Comparison of ENCODE assay signal across 37 cellular contexts in genomic region chr10:8374334-8374733, GRCh38.
A peak's percentile ranks its signal among the peaks of the same experiment; 100 is the strongest.
DNase-seq lines count a peak whose midpoint lies in the region; ATAC-seq, FAIRE-seq and TF ChIP-seq lines count a peak whose summit lies in the region.
"Had no signal": no experiment of that assay in that cellular context is flagged by ENCODE, and none has a peak within 500 bp of the region (broad histone marks: within the 10 kb centered on the region; RNA-seq: fewer than 3 reads in every experiment).

No MANE protein-coding gene starts in this region.

- no peak overlapping the region for H2BK12ac ChIP-seq in trophoblast cell (ENCODE audit: low read length)

- no peak overlapping the region for H2BK120ac ChIP-seq in trophoblast cell (ENCODE audit: insufficient read depth, low read length, poor library complexity)

- H2BK5ac ChIP-seq in trophoblast cell (ENCODE audit: low read depth, low read length, poor library complexity), result no peak overlapping the region

- ATAC-seq in esophagus mucosa, result peak; percentile 22
- peak; percentile 82 for ATAC-seq in foreskin keratinocyte
- ATAC-seq in pancreas, result no peak
- no peak for ATAC-seq in SK-N-SH treated with all-trans-retinoic acid at 6 μM for 48 hours
- no peak for ATAC-seq in activated naive CD4-positive, alpha-beta T cell treated with anti-CD3 and anti-CD28 coated beads, Interleukin-2, amount 50 U/mL, for 72 hours
- ATAC-seq: A549; CD8-positive, alpha-beta T cell had no signal

- no peak overlapping the region for H3K14ac ChIP-seq in trophoblast cell (ENCODE audit: low read length)

- dilution Hi-C loops in keratinocyte (cut with MboI; ENCODE audit: extremely low pct_ligation_motif_present, low sequenced_read_pairs), result no loop called here

- H3K18ac ChIP-seq in trophoblast cell (ENCODE audit: low read length), result no peak overlapping the region

- H3K27ac ChIP-seq in foreskin keratinocyte (no peak overlapping the region), keratinocyte (ENCODE audit: control insufficient read depth, insufficient read depth, low read length) (no peak overlapping the region), trophoblast cell (ENCODE audit: low read depth, low read length) (no peak overlapping the region), pancreas (no peak overlapping the region)
- H3K27ac ChIP-seq: 22Rv1; A549; BLaER1; BLaER1 treated with 17β-estradiol and CSF1 and Interleukin-3, amounts not matched to agents 10 nM and 100 nM; C4-2B had no signal

- no peaks in the 10 kb centered on the region for H4K20me1 ChIP-seq in keratinocyte (ENCODE audit: control insufficient read depth, extremely low read depth, insufficient read depth, low read length)
- H4K20me1 ChIP-seq: BLaER1; BLaER1 treated with 17β-estradiol and CSF1 and Interleukin-3, amounts not matched to agents 10 nM and 100 nM had no signal

- in situ Hi-C loops in GM13977 (cut with MboI; ENCODE audit: low pct_unique_long_range_greater_than_20kb, low sequenced_read_pairs, unreplicated experiment), result no loop called here

- H3K79me1 ChIP-seq in trophoblast cell (ENCODE audit: low read length), result peaks cover 5% of the 10 kb centered on the region

- H3K9me3 Mint-ChIP-seq in activated naive CD4-positive, alpha-beta T cell treated with anti-CD3 and anti-CD28 coated beads, Interleukin-2, amount 50 U/mL, for 72 hours, result peaks cover 0 to 7% of the 10 kb centered on the region in 2 donors
- H3K9me3 Mint-ChIP-seq: CD4-positive, alpha-beta T cell; CD8-positive, alpha-beta memory T cell; CD8-positive, alpha-beta T cell had no signal

- no peak overlapping the region for H3K27ac Mint-ChIP-seq in activated naive CD4-positive, alpha-beta T cell treated with anti-CD3 and anti-CD28 coated beads, Interleukin-2, amount 50 U/mL, for 72 hours
- H3K27ac Mint-ChIP-seq: B cell; CD14-positive monocyte; CD4-positive, alpha-beta T cell; CD8-positive, alpha-beta memory T cell; CD8-positive, alpha-beta T cell had no signal

- H3K9me1 ChIP-seq in keratinocyte (ENCODE audit: control insufficient read depth, extremely low read depth, insufficient read depth, low read length), result no peaks in the 10 kb centered on the region

- WGBS in trophoblast cell (ENCODE audit: extremely low coverage, insufficient coverage, insufficient read length), result no CpG with 5 or more reads among the region's 6 CpGs
- WGBS in pancreas, 2 donors, result 71 to 82% methylated on average over 6 of the region's 6 CpGs

- H3K4me1 ChIP-seq in foreskin keratinocyte (peaks cover 10% of the 10 kb centered on the region), keratinocyte (ENCODE audit: control insufficient read depth, extremely low read depth, insufficient read depth, low read length) (peaks cover 7% of the 10 kb centered on the region), trophoblast cell (ENCODE audit: control insufficient read depth in 1 of 2, insufficient read depth in 2 of 2, low read length in 2 of 2) (peaks cover 0 to 3% of the 10 kb centered on the region in 2 experiments), pancreas (no peaks in the 10 kb centered on the region)

- H3K9ac ChIP-seq in keratinocyte (ENCODE audit: control insufficient read depth, extremely low read depth, insufficient read depth, low read length), result no peak overlapping the region
- no peak overlapping the region for H3K9ac ChIP-seq in trophoblast cell (ENCODE audit: low read length)
- H3K9ac ChIP-seq: BLaER1; BLaER1 treated with 17β-estradiol and CSF1 and Interleukin-3, amounts not matched to agents 10 nM and 100 nM had no signal

- H2AFZ ChIP-seq in keratinocyte (ENCODE audit: control insufficient read depth, low read length) (peak overlapping the region; percentile 8), trophoblast cell (ENCODE audit: insufficient read depth, low read length, poor library complexity) (no peak overlapping the region)

- H3K36me3 ChIP-seq in keratinocyte (ENCODE audit: control insufficient read depth in 2 of 2, extremely low read depth in 1 of 2, insufficient read depth in 2 of 2, low read length in 2 of 2), result no peaks in the 10 kb centered on the region
- no peaks in the 10 kb centered on the region for H3K36me3 ChIP-seq in trophoblast cell (ENCODE audit: control insufficient read depth in 1 of 2, insufficient read depth in 2 of 2, low read length in 2 of 2)
- no peaks in the 10 kb centered on the region for H3K36me3 ChIP-seq in pancreas
- H3K36me3 ChIP-seq: BE2C; BLaER1; BLaER1 treated with 17β-estradiol and CSF1 and Interleukin-3, amounts not matched to agents 10 nM and 100 nM had no signal

- peak overlapping the region; percentile 79 for H2AK5ac ChIP-seq in trophoblast cell (ENCODE audit: low read length)

- H3K23ac ChIP-seq in trophoblast cell (ENCODE audit: low read length), result no peak overlapping the region

- H3K9me3 ChIP-seq in keratinocyte (ENCODE audit: control insufficient read depth, low read depth, low read length) (no peaks in the 10 kb centered on the region), trophoblast cell (ENCODE audit: insufficient read depth, low read depth, low read length) (no peaks in the 10 kb centered on the region), pancreas (no peaks in the 10 kb centered on the region)
- H3K9me3 ChIP-seq: A549, BE2C, BLaER1, Caco-2 had no signal

- peak in 1 of 2 donors; percentile 68 for DNase-seq in foreskin keratinocyte
- no peak for DNase-seq in keratinocyte (ENCODE audit: low read depth, low spot score)
- DNase-seq in trophoblast cell, result peak in 1 of 2 donors; percentile 20
- no peak for DNase-seq in pancreas
- no peak for DNase-seq in GM13977 (ENCODE audit: low spot score)
- DNase-seq in activated naive CD4-positive, alpha-beta T cell treated with anti-CD3 and anti-CD28 coated beads, Interleukin-2, amount 50 U/mL, for 72 hours (ENCODE audit: low spot score in 2 of 2), result no peak
- DNase-seq: 8988T; ACHN; AML-193; BE2C; C1 segment of cervical spinal cord; Caco-2; Calu3; CD4-positive, alpha-beta memory T cell; CD4-positive, alpha-beta T cell; CD4-positive, CD25-positive, alpha-beta regulatory T cell; CD8-positive, alpha-beta memory T cell; CD8-positive, alpha-beta T cell; COR-L47; DMS 273 treated with DMSO at 0.1 percent for 48 hours; DMS153; DMS53; DMS79; DMS79 treated with DMSO at 0.1 percent for 48 hours; DND-41; EL had no signal

- no peak for TF ChIP-seq CTCF in foreskin keratinocyte (conservative IDR thresholded peaks at IDR 0.05)
- TF ChIP-seq CTCF in keratinocyte (optimal IDR thresholded peaks at IDR 0.05 in 1 of 3, IDR thresholded peaks at IDR 0.05 in 1 of 3, conservative IDR thresholded peaks at IDR 0.05 in 1 of 3; ENCODE audit: extremely low read depth in 1 of 3, insufficient read depth in 2 of 3, low read length in 3 of 3), result no peak
- no peak for TF ChIP-seq CTCF in pancreas (IDR thresholded peaks at IDR 0.05)
- TF ChIP-seq CTCF in GM13977 (IDR thresholded peaks at IDR 0.05; ENCODE audit: extremely low read depth, insufficient read depth, missing control alignments), result no peak

- no peak overlapping the region for H4K12ac ChIP-seq in trophoblast cell (ENCODE audit: low read depth, low read length)

- H3K4me3 ChIP-seq in keratinocyte (ENCODE audit: control insufficient read depth in 2 of 3, extremely low read depth in 1 of 3, insufficient read depth in 2 of 3, low read depth in 1 of 3, low read length in 3 of 3), result no peak overlapping the region
- no peak overlapping the region for H3K4me3 ChIP-seq in trophoblast cell (ENCODE audit: low read depth, low read length)
- H3K4me3 ChIP-seq in pancreas, result no peak overlapping the region
- H3K4me3 ChIP-seq: A549; BLaER1; BLaER1 treated with 17β-estradiol and CSF1 and Interleukin-3, amounts not matched to agents 10 nM and 100 nM had no signal

- H3K79me2 ChIP-seq in keratinocyte (ENCODE audit: control insufficient read depth, insufficient read depth, low read length) (no peaks in the 10 kb centered on the region), trophoblast cell (ENCODE audit: control insufficient read depth, insufficient read depth, low read length, poor library complexity) (no peaks in the 10 kb centered on the region)

- H3K27me3 ChIP-seq in foreskin keratinocyte (no peaks in the 10 kb centered on the region), keratinocyte (ENCODE audit: control insufficient read depth, extremely low read depth, insufficient read depth, low read length) (no peaks in the 10 kb centered on the region), trophoblast cell (ENCODE audit: insufficient read depth, low read length) (no peaks in the 10 kb centered on the region), pancreas (no peaks in the 10 kb centered on the region)
- H3K27me3 ChIP-seq: BE2C; BLaER1; BLaER1 treated with 17β-estradiol and CSF1 and Interleukin-3, amounts not matched to agents 10 nM and 100 nM had no signal

- no peak overlapping the region for H3K4ac ChIP-seq in trophoblast cell (ENCODE audit: low read depth, low read length)

- no peaks in the 10 kb centered on the region for H3K36me3 Mint-ChIP-seq in activated naive CD4-positive, alpha-beta T cell treated with anti-CD3 and anti-CD28 coated beads, Interleukin-2, amount 50 U/mL, for 72 hours
- H3K36me3 Mint-ChIP-seq: CD14-positive monocyte; CD4-positive, alpha-beta memory T cell; CD4-positive, CD25-positive, alpha-beta regulatory T cell; CD8-positive, alpha-beta T cell had no signal

- intact Hi-C loops in pancreas (cut with DNase I), result no loop called here

- peak overlapping the region; percentile 26 for H4K91ac ChIP-seq in trophoblast cell (ENCODE audit: low read depth, low read length)

- no peak overlapping the region for H4K8ac ChIP-seq in trophoblast cell (ENCODE audit: low read depth, low read length)

- FAIRE-seq in keratinocyte (lab: Jason Lieb, UNC), result peak; percentile 86
- FAIRE-seq in pancreas (lab: Jason Lieb, UNC), result no peak
- FAIRE-seq: A204.1, A549, D721Med had no signal

- H3K4me2 ChIP-seq in keratinocyte (ENCODE audit: control insufficient read depth, extremely low read depth, insufficient read depth, low read depth, low read length) (no peak overlapping the region), trophoblast cell (ENCODE audit: low read length) (no peak overlapping the region)
- H3K4me2 ChIP-seq: A549; BLaER1; BLaER1 treated with 17β-estradiol and CSF1 and Interleukin-3, amounts not matched to agents 10 nM and 100 nM had no signal

TF ChIP-seq in SK-N-SH treated with all-trans-retinoic acid at 6 μM for 48 hours, 23 proteins besides CTCF, POLR2A, EP300 and RAD21 (continues in another document):
- TF ChIP-seq ARNTL (CRISPR knock-in tag; IDR thresholded peaks at IDR 0.05; ENCODE audit: borderline replicate concordance, low read depth), result no peak
- no peak for TF ChIP-seq TOX (CRISPR knock-in tag; IDR thresholded peaks at IDR 0.05; ENCODE audit: borderline replicate concordance)
- no peak for TF ChIP-seq ISL1 (CRISPR knock-in tag; IDR thresholded peaks at IDR 0.05)
- no peak for TF ChIP-seq CREB5 (CRISPR knock-in tag; IDR thresholded peaks at IDR 0.05; ENCODE audit: low read depth)

Comparison
In these comparisons a context has a peak if more than half of its experiments do, and no peak if none do; other contexts are left out.
1. ATAC-seq: peak in esophagus mucosa (single experiment) and foreskin keratinocyte (single experiment); none in pancreas (0 of 4), SK-N-SH treated with all-trans-retinoic acid at 6 μM for 48 hours (single experiment) and activated naive CD4-positive, alpha-beta T cell treated with anti-CD3 and anti-CD28 coated beads, Interleukin-2, amount 50 U/mL, for 72 hours (0 of 2).